20 cellular contexts compared by ENCODE assay signal in genomic region chr5:125413861-125414260, GRCh38.
A peak's percentile ranks its signal among the peaks of the same experiment; 100 is the strongest.
DNase-seq lines count a peak whose midpoint lies in the region; ATAC-seq and TF ChIP-seq lines count a peak whose summit lies in the region.
"Had no signal": no experiment of that assay in that cellular context is flagged by ENCODE, and none has a peak within 500 bp of the region (broad histone marks: within the 10 kb centered on the region; RNA-seq: fewer than 3 reads in every experiment).

No MANE protein-coding gene starts in this region.

- DNase-seq in NCI-H69 (lab: John Stamatoyannopoulos, UW): peak; percentile 62
- peak in 3 of 61 donors; percentile 4 to 20 (median 6) for DNase-seq in caudate nucleus (lab: John Stamatoyannopoulos, UW)
- no peak for DNase-seq in CD4-positive, alpha-beta memory T cell
- DNase-seq in activated effector memory CD4-positive, alpha-beta T cell treated with anti-CD3 and anti-CD28 coated beads, Interleukin-2, amount 50 U/mL, for 16 hours: no peak
- DNase-seq: activated CD8-positive, alpha-beta T cell treated with anti-CD3 and anti-CD28 coated beads for 36 hours; activated naive CD4-positive, alpha-beta T cell treated with Interleukin-2 at 50 U/mL for 16 hours; activated T-cell treated with anti-CD3 and anti-CD28 coated beads, Interleukin-2, amount 50 U/mL, for 1 hour; CD8-positive, alpha-beta memory T cell; Karpas-422; NCI-H1048; pancreas; stimulated activated CD4-positive, alpha-beta T cell treated with anti-CD3 and anti-CD28 coated beads, Interleukin-2, amount 100 ng/mL, for 24 hours; stimulated activated naive CD4-positive, alpha-beta T cell treated with Interleukin-2 at 50 U/mL for 16 hours; T1000; trophoblast cell had no signal

- H3K4me2 ChIP-seq in parathyroid adenoma (ENCODE audit: low read length): no peak overlapping the region

- H3K27ac ChIP-seq in caudate nucleus (ENCODE audit: low read depth, low read length): peak overlapping the region; percentile 86
- peak overlapping the region; percentile 88 for H3K27ac ChIP-seq in layer of hippocampus (ENCODE audit: low read depth, low read length)
- no peak overlapping the region for H3K27ac ChIP-seq in parathyroid adenoma
- no peak overlapping the region for H3K27ac ChIP-seq in CD4-positive, alpha-beta memory T cell (ENCODE audit: low read depth, low read length)
- H3K27ac ChIP-seq: ascending aorta had no signal

- intact Hi-C loops in CD4-positive, alpha-beta memory T cell (cut with micrococcal nuclease): no loop called here

- ATAC-seq in HG02852 (IDR thresholded peaks at IDR 0.05; ENCODE audit: unreplicated experiment) (no peak), HG02885 (IDR thresholded peaks at IDR 0.05; ENCODE audit: poor library complexity, unreplicated experiment) (no peak)
- ATAC-seq: activated CD8-positive, alpha-beta T cell treated with anti-CD3 and anti-CD28 coated beads for 36 hours; pancreas had no signal

- H3K9me3 Mint-ChIP-seq in CD4-positive, alpha-beta memory T cell: peaks cover 0 to 5% (median under 1%) of the 10 kb centered on the region in 8 donors
- H3K9me3 Mint-ChIP-seq: activated CD8-positive, alpha-beta T cell treated with anti-CD3 and anti-CD28 coated beads for 36 hours had no signal

- no peaks in the 10 kb centered on the region for H3K36me3 Mint-ChIP-seq in CD4-positive, alpha-beta memory T cell
- H3K36me3 Mint-ChIP-seq: CD8-positive, alpha-beta memory T cell had no signal

- no peaks in the 10 kb centered on the region for H3K9me3 ChIP-seq in parathyroid adenoma (ENCODE audit: control insufficient read depth, low read length)
- no peaks in the 10 kb centered on the region for H3K9me3 ChIP-seq in CD4-positive, alpha-beta memory T cell (ENCODE audit: control insufficient read depth in 1 of 2, low read length in 2 of 2)
- H3K9me3 ChIP-seq: ascending aorta, pancreas had no signal

- H3K27me3 Mint-ChIP-seq in CD4-positive, alpha-beta memory T cell: no peaks in the 10 kb centered on the region
- H3K27me3 Mint-ChIP-seq: activated CD8-positive, alpha-beta T cell treated with anti-CD3 and anti-CD28 coated beads for 36 hours; CD8-positive, alpha-beta memory T cell had no signal

- H3K4me1 ChIP-seq in parathyroid adenoma: peaks cover 27% of the 10 kb centered on the region
- no peaks in the 10 kb centered on the region for H3K4me1 ChIP-seq in CD4-positive, alpha-beta memory T cell (ENCODE audit: insufficient read depth, low read length)

- no peaks in the 10 kb centered on the region for H3K79me2 ChIP-seq in parathyroid adenoma

- POLR2A ChIA-PET in CD4-positive, alpha-beta memory T cell (lab: Charles Lee; ENCODE audit: partially characterized antibody): no interaction called here

- peak overlapping the region; percentile 76 for H2AFZ ChIP-seq in parathyroid adenoma

- TF ChIP-seq CTCF in parathyroid adenoma (IDR thresholded peaks at IDR 0.05): no peak

- CTCF ChIA-PET in CD4-positive, alpha-beta memory T cell (lab: Charles Lee; ENCODE audit: partially characterized antibody): no interaction called here

- no peak overlapping the region for H3K9ac ChIP-seq in parathyroid adenoma

- no peak overlapping the region for H3K4me3 ChIP-seq in parathyroid adenoma (ENCODE audit: low read depth, low read length)
- H3K4me3 ChIP-seq in CD4-positive, alpha-beta memory T cell (ENCODE audit: low read length in 2 of 2): no peak overlapping the region
- H3K4me3 ChIP-seq: ascending aorta, pancreas had no signal

- no peaks in the 10 kb centered on the region for H3K36me3 ChIP-seq in parathyroid adenoma (ENCODE audit: control insufficient read depth, insufficient read depth, low read length)
- H3K36me3 ChIP-seq in CD4-positive, alpha-beta memory T cell (ENCODE audit: insufficient read depth, low read length): no peaks in the 10 kb centered on the region
- H3K36me3 ChIP-seq: ascending aorta, pancreas had no signal

- no peak overlapping the region for H3K27ac Mint-ChIP-seq in CD4-positive, alpha-beta memory T cell
- H3K27ac Mint-ChIP-seq: activated CD8-positive, alpha-beta T cell treated with anti-CD3 and anti-CD28 coated beads for 36 hours; CD8-positive, alpha-beta memory T cell had no signal

- H3K4me3 Mint-ChIP-seq in CD4-positive, alpha-beta memory T cell: no peak overlapping the region
- H3K4me3 Mint-ChIP-seq: activated CD8-positive, alpha-beta T cell treated with anti-CD3 and anti-CD28 coated beads for 36 hours; CD8-positive, alpha-beta memory T cell had no signal

- no peaks in the 10 kb centered on the region for H3K4me1 Mint-ChIP-seq in CD4-positive, alpha-beta memory T cell
- H3K4me1 Mint-ChIP-seq: CD8-positive, alpha-beta memory T cell had no signal

- H3K27me3 ChIP-seq in layer of hippocampus (ENCODE audit: control insufficient read depth, insufficient read depth, low read length) (no peaks in the 10 kb centered on the region), parathyroid adenoma (ENCODE audit: control insufficient read depth, insufficient read depth, low read length) (no peaks in the 10 kb centered on the region)
- no peaks in the 10 kb centered on the region for H3K27me3 ChIP-seq in CD4-positive, alpha-beta memory T cell (ENCODE audit: insufficient read depth, low read length)
- H3K27me3 ChIP-seq: ascending aorta, pancreas had no signal

Comparison
In these comparisons a context has a peak if more than half of its experiments do, and no peak if none do; other contexts are left out.
1. H3K27ac ChIP-seq: peak in caudate nucleus (single experiment) and layer of hippocampus (single experiment); none in parathyroid adenoma (single experiment) and CD4-positive, alpha-beta memory T cell (single experiment).